29 cellular contexts compared by ENCODE assay signal in the genomic region with DNA sequence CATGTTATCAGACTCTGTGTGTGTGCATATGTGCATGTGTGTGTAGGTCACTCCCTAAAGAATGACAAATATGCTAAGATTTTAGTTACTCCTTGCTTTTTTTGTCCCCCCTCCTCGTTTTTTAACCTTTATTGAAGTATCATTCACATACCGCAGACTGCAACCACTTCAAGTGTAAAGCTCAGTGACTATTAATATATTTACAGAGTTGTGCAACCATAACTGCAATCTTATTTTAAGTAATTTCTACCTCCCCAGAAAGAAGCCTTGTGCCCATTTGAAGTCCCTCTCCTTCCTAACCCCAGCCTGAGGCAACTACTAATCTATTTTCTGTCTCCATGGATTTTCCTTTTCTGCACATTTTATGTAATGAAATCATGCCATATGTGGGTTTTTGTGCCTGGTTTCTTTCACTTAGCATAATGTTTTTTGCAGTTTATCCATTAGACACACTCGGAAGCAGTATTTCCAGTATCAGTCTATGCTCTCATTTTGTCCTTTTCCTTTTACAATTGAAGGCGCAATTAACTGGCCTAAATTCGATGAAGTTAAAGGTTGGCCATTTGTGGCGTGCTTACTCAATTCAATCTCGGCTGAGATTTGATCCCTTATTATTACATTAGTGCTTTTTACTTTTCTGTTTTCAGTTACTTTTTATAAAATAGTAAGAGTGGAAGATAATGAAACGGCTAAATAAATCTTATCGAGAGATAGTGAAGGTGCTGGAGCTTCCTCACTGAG.
"Had no signal": no experiment of that assay in that cellular context is flagged by ENCODE, and none has a peak within 500 bp of the region (broad histone marks: within the 10 kb centered on the region; RNA-seq: fewer than 3 reads in every experiment).

No MANE protein-coding gene starts in this region.

- H3K27me3 ChIP-seq: ascending aorta, brain microvascular endothelial cell, dorsolateral prefrontal cortex, foreskin keratinocyte, gastrocnemius medialis, heart left ventricle had no signal

- H3K27ac ChIP-seq: ascending aorta, brain microvascular endothelial cell, coronary artery, foreskin keratinocyte, gastrocnemius medialis, heart left ventricle had no signal

- H3K4me1 ChIP-seq: ascending aorta, foreskin keratinocyte, gastrocnemius medialis had no signal

- H3K9me3 ChIP-seq: ascending aorta, gastrocnemius medialis had no signal

- ATAC-seq: activated CD4-positive, alpha-beta T cell treated with anti-CD3 and anti-CD28 coated beads for 36 hours; activated CD8-positive, alpha-beta memory T cell treated with anti-CD3 and anti-CD28 coated beads, Interleukin-2, amount 10 ng/mL, durations not matched to agents 7 days and 5 days; activated CD8-positive, alpha-beta T cell treated with anti-CD3 and anti-CD28 coated beads, Interleukin-2, amount 10 ng/mL, durations not matched to agents 7 days and 5 days; activated naive CD4-positive, alpha-beta T cell treated with anti-CD3 and anti-CD28 coated beads, Interleukin-2, amount 50 U/mL, for 72 hours; activated T-cell treated with anti-CD3 and anti-CD28 coated beads, Interleukin-2, amount 50 U/mL, for 72 hours; esophagus mucosa; foreskin keratinocyte; gastrocnemius medialis; heart left ventricle; T-helper 17 cell had no signal

- H3K4me3 ChIP-seq: ascending aorta, coronary artery, dorsolateral prefrontal cortex, gastrocnemius medialis, heart left ventricle had no signal

- H3K36me3 ChIP-seq: ascending aorta, brain microvascular endothelial cell, gastrocnemius medialis, heart left ventricle had no signal

- DNase-seq: activated CD4-positive, alpha-beta memory T cell treated with anti-CD3 and anti-CD28 coated beads for 36 hours; activated CD4-positive, alpha-beta T cell treated with anti-CD3 and anti-CD28 coated beads for 36 hours; activated CD4-positive, alpha-beta T cell treated with anti-CD3 and anti-CD28 coated beads, Interleukin-2, amount 10 ng/mL, durations not matched to agents 24 days and 14 days; activated CD4-positive, CD25-positive, alpha-beta regulatory T cell; activated CD4-positive, CD25-positive, alpha-beta regulatory T cell treated with anti-CD3 and anti-CD28 coated beads, Interleukin-2, amount 50 U/mL, for 72 hours; activated CD8-positive, alpha-beta memory T cell treated with anti-CD3 and anti-CD28 coated beads, Interleukin-2, amount 10 ng/mL, durations not matched to agents 7 days and 5 days; activated CD8-positive, alpha-beta memory T cell treated with anti-CD3 and anti-CD28 coated beads, Interleukin-2, amount 50 U/mL, for 4 hours; activated CD8-positive, alpha-beta T cell treated with anti-CD3 and anti-CD28 coated beads, Interleukin-2, amount 10 ng/mL, durations not matched to agents 7 days and 5 days; activated gamma-delta T cell; activated naive CD4-positive, alpha-beta T cell; activated naive CD4-positive, alpha-beta T cell treated with anti-CD3 and anti-CD28 coated beads, Interleukin-2, amount 10 ng/mL, durations not matched to agents 7 days and 5 days; activated naive CD8-positive, alpha-beta T cell treated with anti-CD3 and anti-CD28 coated beads, Interleukin-2, amount 10 ng/mL, durations not matched to agents 7 days and 5 days; activated T-cell treated with anti-CD3 and anti-CD28 coated beads, Interleukin-2, amount 50 U/mL, for 24 hours; activated T-cell treated with anti-CD3 and anti-CD28 coated beads, Interleukin-2, amount 50 U/mL, for 72 hours; brain microvascular endothelial cell; dorsolateral prefrontal cortex; effector memory CD4-positive, alpha-beta T cell; endodermal cell; foreskin keratinocyte; gastrocnemius medialis; glutamatergic neuron; heart left ventricle; T-helper 1 cell; T-helper 17 cell; T1000 had no signal
